10 cellular contexts compared by ENCODE assay signal in genomic region chrX:108299101-108299591, GRCh38.
A peak's percentile ranks its signal among the peaks of the same experiment; 100 is the strongest.
DNase-seq lines count a peak whose midpoint lies in the region; ATAC-seq and TF ChIP-seq lines count a peak whose summit lies in the region.
"Had no signal": no experiment of that assay in that cellular context is flagged by ENCODE, and none has a peak within 500 bp of the region (broad histone marks: within the 10 kb centered on the region; RNA-seq: fewer than 3 reads in every experiment).

No MANE protein-coding gene starts in this region.

- WGBS in endodermal cell (ENCODE audit: insufficient coverage in 1 of 2, insufficient read length in 1 of 2), 2 experiments: 63% methylated on average over 2 of the region's 2 CpGs; no CpG with 5 or more reads in 1 of the 2 experiments

- no peak overlapping the region for H3K4me3 Mint-ChIP-seq in endodermal cell
- peak overlapping the region; percentile 68 for H3K4me3 Mint-ChIP-seq in type B pancreatic cell

- H3K36me3 ChIP-seq in cardiac muscle cell: no peaks in the 10 kb centered on the region
- H3K36me3 ChIP-seq in endodermal cell (ENCODE audit: control insufficient read depth, insufficient read depth, low read length): peaks cover 3% of the 10 kb centered on the region
- H3K36me3 ChIP-seq: Peyer's patch had no signal

- H3K27ac Mint-ChIP-seq in endodermal cell (peak overlapping the region; percentile 81), type B pancreatic cell (peak overlapping the region; percentile 83)

- H3K36me3 Mint-ChIP-seq in endodermal cell (ENCODE audit: low read depth) (peaks cover 55% of the 10 kb centered on the region), type B pancreatic cell (no peaks in the 10 kb centered on the region)

- no peaks in the 10 kb centered on the region for H3K27me3 ChIP-seq in cardiac muscle cell
- H3K27me3 ChIP-seq in endodermal cell (ENCODE audit: control insufficient read depth, insufficient read depth, low read length, poor library complexity, severe bottlenecking): no peaks in the 10 kb centered on the region
- H3K27me3 ChIP-seq: Peyer's patch had no signal

- H3K9me3 Mint-ChIP-seq in endodermal cell (peaks cover 2% of the 10 kb centered on the region), type B pancreatic cell (no peaks in the 10 kb centered on the region)

- H3K27me3 Mint-ChIP-seq in endodermal cell (ENCODE audit: insufficient read depth) (no peaks in the 10 kb centered on the region), type B pancreatic cell (no peaks in the 10 kb centered on the region)

- peak; percentile 51 to 56 for DNase-seq in cardiac muscle cell (ENCODE audit: low read depth in 1 of 2, low spot score in 1 of 2)
- DNase-seq in left cardiac atrium: no peak
- no peak for DNase-seq in endodermal cell
- DNase-seq in type B pancreatic cell (ENCODE audit: extremely low spot score, unreplicated experiment): no peak
- DNase-seq in left colon: no peak
- no peak for DNase-seq in activated gamma-delta T cell treated with Interleukin-2 at 50 U/mL for 16 hours
- no peak for DNase-seq in NCI-H1417 (lab: John Stamatoyannopoulos, UW)
- DNase-seq: activated T-cell treated with anti-CD3 and anti-CD28 coated beads, Interleukin-2, amount 50 U/mL, for 1 hour; Peyer's patch had no signal

- H3K9me3 ChIP-seq in cardiac muscle cell (ENCODE audit: low read depth) (no peaks in the 10 kb centered on the region), endodermal cell (ENCODE audit: control insufficient read depth, low read length) (no peaks in the 10 kb centered on the region)
- H3K9me3 ChIP-seq: Peyer's patch had no signal

- TF ChIP-seq CTCF in cardiac muscle cell (IDR thresholded peaks at IDR 0.05; ENCODE audit: low read depth, low read length) (no peak), endodermal cell (conservative IDR thresholded peaks at IDR 0.05) (no peak), type B pancreatic cell (conservative IDR thresholded peaks at IDR 0.05) (no peak)

- ATAC-seq in left cardiac atrium: no peak
- ATAC-seq in HG03159 (IDR thresholded peaks at IDR 0.05; ENCODE audit: unreplicated experiment): peak; percentile 57
- no peak for ATAC-seq in left colon

- no peak overlapping the region for H3K4me3 ChIP-seq in cardiac muscle cell
- H3K4me3 ChIP-seq in endodermal cell (ENCODE audit: low read length): no peak overlapping the region
- H3K4me3 ChIP-seq: Peyer's patch had no signal

- H3K4me1 ChIP-seq in cardiac muscle cell (ENCODE audit: low read depth): peaks cover 47% of the 10 kb centered on the region
- H3K4me1 ChIP-seq in endodermal cell (ENCODE audit: control insufficient read depth, insufficient read depth, low read length): no peaks in the 10 kb centered on the region
- H3K4me1 ChIP-seq: Peyer's patch had no signal

- no peak overlapping the region for H3K9ac ChIP-seq in endodermal cell (ENCODE audit: extremely low read depth, low read length, poor library complexity, severe bottlenecking)

- intact Hi-C loops in left cardiac atrium (cut with DNase I): no loop called here
- intact Hi-C loops in left colon (cut with DNase I, micrococcal nuclease): no loop called here

- H3K27ac ChIP-seq in cardiac muscle cell (peak overlapping the region; percentile 64), endodermal cell (ENCODE audit: low read depth, low read length) (peak overlapping the region; percentile 73)
- H3K27ac ChIP-seq: Peyer's patch had no signal

- H3K4me1 Mint-ChIP-seq in endodermal cell (peaks cover 14% of the 10 kb centered on the region), type B pancreatic cell (ENCODE audit: unreplicated experiment) (peaks cover 37% of the 10 kb centered on the region)

Comparison
In these comparisons a context has a peak if more than half of its experiments do, and no peak if none do; other contexts are left out.
1. DNase-seq: peak in cardiac muscle cell (2 of 2); none in left cardiac atrium (single experiment), endodermal cell (single experiment), type B pancreatic cell (single experiment), left colon (0 of 2), activated gamma-delta T cell treated with Interleukin-2 at 50 U/mL for 16 hours (single experiment) and NCI-H1417 (0 of 3).